ENCODE assay signal across 1 cellular context in the genomic region with DNA sequence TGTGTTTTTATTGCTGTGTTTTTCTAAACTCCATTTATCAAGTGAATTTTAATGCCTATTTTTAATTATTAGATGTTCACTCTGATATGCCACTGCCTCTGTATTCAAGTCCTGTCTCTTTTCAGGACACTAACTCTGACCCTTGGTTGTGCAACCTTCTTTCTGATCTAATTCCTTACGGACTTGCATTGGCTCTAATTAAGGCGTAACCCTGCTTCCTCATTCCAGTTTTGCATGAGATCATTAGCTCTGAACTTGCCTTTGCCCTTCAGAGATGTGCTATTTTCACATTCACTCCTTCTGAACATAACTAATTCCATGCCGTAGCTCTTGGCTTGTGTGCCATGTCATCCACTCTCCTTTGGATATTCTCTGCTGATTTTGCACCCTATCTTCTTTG.
TF ChIP-seq lines count a peak whose summit lies in the region.

No MANE protein-coding gene starts in this region.

TF ChIP-seq in GM23338, 12 proteins besides CTCF, POLR2A, EP300 and RAD21 (continued from another document):
- TF ChIP-seq REST (IDR thresholded peaks at IDR 0.05; ENCODE audit: unreplicated experiment) (no peak), STAT1 (IDR thresholded peaks at IDR 0.05; ENCODE audit: unreplicated experiment) (no peak), EZH2phosphoT487 (IDR thresholded peaks at IDR 0.05; ENCODE audit: unreplicated experiment) (no peak), JUNB (IDR thresholded peaks at IDR 0.05; ENCODE audit: unreplicated experiment) (no peak), NANOG (IDR thresholded peaks at IDR 0.05; ENCODE audit: borderline replicate concordance) (no peak)
